In the genomic region with DNA sequence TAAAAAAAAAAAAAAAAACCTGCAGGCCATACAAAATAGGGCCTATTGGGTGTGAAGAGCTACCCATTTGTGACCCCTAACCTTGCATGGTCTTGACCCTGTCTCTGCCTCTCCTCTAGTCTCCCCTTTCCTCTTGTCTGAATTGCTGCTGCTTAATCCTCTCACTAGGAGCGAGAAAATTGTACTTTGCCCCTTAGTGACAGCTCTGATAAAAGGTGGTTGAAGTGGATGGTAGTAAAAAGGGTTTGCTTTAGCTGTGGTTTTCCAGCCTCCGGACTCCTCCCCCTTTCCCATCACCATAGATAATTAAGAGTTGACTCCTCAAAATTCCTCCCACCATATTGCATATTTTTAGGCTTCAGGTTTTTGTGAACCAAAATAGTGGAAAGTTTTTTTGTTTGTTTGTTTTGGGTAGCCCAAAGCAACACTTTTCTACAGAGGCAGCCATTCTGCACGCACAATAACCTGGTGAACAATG, we compare ENCODE assay signal across 9 cellular contexts. TPM values are rescaled to one million over a fixed set of nuclear protein-coding genes. Genes with fewer than 3 reads are reported as not detected.
DNase-seq lines count a peak whose midpoint lies in the region; ATAC-seq and TF ChIP-seq lines count a peak whose summit lies in the region.
"Had no signal": no experiment of that assay in that cellular context is flagged by ENCODE, and none has a peak within 500 bp of the region (broad histone marks: within the 10 kb centered on the region; RNA-seq: fewer than 3 reads in every experiment).

No MANE protein-coding gene starts in this region.

- H3K9me3 ChIP-seq in RWPE2 (ENCODE audit: severe bottlenecking) (no peaks in the 10 kb centered on the region), left ventricle myocardium inferior (replicated peaks) (no peaks in the 10 kb centered on the region)

- in situ Hi-C loops in Caki2 (cut with HindIII; ENCODE audit: low pct_unique_long_range_greater_than_20kb, low sequenced_read_pairs): no loop called here

- DNase-seq in Caki2 (ENCODE audit: low read depth) (peak; percentile 68), RWPE2 (ENCODE audit: low spot score) (no peak), left ventricle myocardium inferior (no peak), head of caudate nucleus (no peak), foreskin keratinocyte (no peak)
- no peak for DNase-seq in NK-92 treated with Interleukin-12 subunit alpha and Interleukin-12 subunit beta, amount 100 ng/mL, for 24 hours (lab: John Stamatoyannopoulos, UW)
- DNase-seq: activated B cell treated with CpG ODN at 0.5 μM for 24 hours had no signal

- peak overlapping the region; percentile 100 for H3K27ac ChIP-seq in RWPE2 (ENCODE audit: poor library complexity, severe bottlenecking)
- peak overlapping the region; percentile 95 for H3K27ac ChIP-seq in left ventricle myocardium inferior (replicated peaks)
- peak overlapping the region; percentile 65 for H3K27ac ChIP-seq in rectal smooth muscle tissue (ENCODE audit: low read depth, low read length)
- H3K27ac ChIP-seq in foreskin keratinocyte: no peak overlapping the region

- no peak overlapping the region for H3K4me3 ChIP-seq in RWPE2 (ENCODE audit: severe bottlenecking)
- H3K4me3 ChIP-seq in left ventricle myocardium inferior: peak overlapping the region; percentile 23
- H3K4me3 ChIP-seq in rectal smooth muscle tissue (ENCODE audit: low read length): no peak overlapping the region

- no peaks in the 10 kb centered on the region for H3K27me3 ChIP-seq in RWPE2 (ENCODE audit: insufficient read depth, poor library complexity, severe bottlenecking)
- H3K27me3 ChIP-seq in left ventricle myocardium inferior (ENCODE audit: low read depth): no peaks in the 10 kb centered on the region
- no peaks in the 10 kb centered on the region for H3K27me3 ChIP-seq in rectal smooth muscle tissue (ENCODE audit: control insufficient read depth, insufficient read depth, low read length)
- no peaks in the 10 kb centered on the region for H3K27me3 ChIP-seq in foreskin keratinocyte

- H3K36me3 ChIP-seq in RWPE2 (ENCODE audit: low read depth): peaks cover 86% of the 10 kb centered on the region
- H3K36me3 ChIP-seq in left ventricle myocardium inferior: no peaks in the 10 kb centered on the region
- no peaks in the 10 kb centered on the region for H3K36me3 ChIP-seq in rectal smooth muscle tissue (ENCODE audit: control insufficient read depth, insufficient read depth, low read length)

- no peak for TF ChIP-seq CTCF in RWPE2 (IDR thresholded peaks at IDR 0.05; ENCODE audit: poor library complexity, severe bottlenecking)
- no peak for TF ChIP-seq CTCF in left ventricle myocardium inferior (IDR thresholded peaks at IDR 0.05; ENCODE audit: borderline replicate concordance)
- no peak for TF ChIP-seq CTCF in foreskin keratinocyte (conservative IDR thresholded peaks at IDR 0.05)

- intact Hi-C loops in left ventricle myocardium inferior (cut with micrococcal nuclease): no loop called here
- intact Hi-C loops in head of caudate nucleus (cut with DNase I): no loop called here

- H3K4me1 ChIP-seq in RWPE2 (ENCODE audit: insufficient read depth, poor library complexity, severe bottlenecking) (peaks cover 65% of the 10 kb centered on the region), left ventricle myocardium inferior (peaks cover 96% of the 10 kb centered on the region), rectal smooth muscle tissue (ENCODE audit: control insufficient read depth, insufficient read depth, low read length) (peaks cover 55% of the 10 kb centered on the region), foreskin keratinocyte (peaks cover 56% of the 10 kb centered on the region)

- ATAC-seq in RWPE2 (ENCODE audit: low read depth) (no peak), foreskin keratinocyte (no peak), GM19324 (IDR thresholded peaks at IDR 0.05; ENCODE audit: low FRiP score, unreplicated experiment) (no peak)

- no peak overlapping the region for H3K9ac ChIP-seq in rectal smooth muscle tissue (ENCODE audit: low read length)

RNA-seq across cellular contexts. Expression of a gene that starts 23.5 kb away (rescaled TPM):
- total RNA-seq in Caki2 (2014; rRNA removed; shearing (Covaris generic); ENCODE audit: low replicate concordance): 872 and 922 TPM in 2 replicates
- 111 TPM for total RNA-seq in left ventricle myocardium inferior
- total RNA-seq in foreskin keratinocyte: 499 and 534 TPM in 2 replicates
- polyA plus RNA-seq in foreskin keratinocyte: 532 and 546 TPM in 2 replicates

RNA-seq across cellular contexts. Expression of a gene that starts 52.0 kb away (rescaled TPM):
- 642 and 878 TPM in 2 replicates for total RNA-seq in Caki2 (2014; rRNA removed; shearing (Covaris generic); ENCODE audit: low replicate concordance)
- total RNA-seq in left ventricle myocardium inferior: 598 TPM
- total RNA-seq in foreskin keratinocyte: 273 and 286 TPM in 2 replicates
- 377 and 390 TPM in 2 replicates for polyA plus RNA-seq in foreskin keratinocyte

RNA-seq across cellular contexts. Expression of a gene that starts 53.2 kb away (rescaled TPM):
- total RNA-seq in Caki2 (2014; rRNA removed; shearing (Covaris generic); ENCODE audit: low replicate concordance): 1.3 and 1.6 TPM in 2 replicates
- total RNA-seq in left ventricle myocardium inferior (1.6 TPM), foreskin keratinocyte (0.21 TPM in 1 of 2 replicates, not detected in the other)
- 0.12 and 0.28 TPM in 2 replicates for polyA plus RNA-seq in foreskin keratinocyte
